Comparison of ENCODE assay signal across 18 cellular contexts in genomic region chr4:71466775-71467174, GRCh38.
DNase-seq lines count a peak whose midpoint lies in the region; ATAC-seq and TF ChIP-seq lines count a peak whose summit lies in the region.
"Had no signal": no experiment of that assay in that cellular context is flagged by ENCODE, and none has a peak within 500 bp of the region (broad histone marks: within the 10 kb centered on the region; RNA-seq: fewer than 3 reads in every experiment).

No MANE protein-coding gene starts in this region.

- no peak overlapping the region for H4K91ac ChIP-seq in mesenchymal stem cell (ENCODE audit: low read length)

- peak overlapping the region; percentile 34 to 90 for H2BK12ac ChIP-seq in mesenchymal stem cell (ENCODE audit: low read length in 2 of 2)

- no peak overlapping the region for H3K9ac ChIP-seq in mesenchymal stem cell (ENCODE audit: low read length)
- H3K9ac ChIP-seq: KMS-11 had no signal

- POLR2A ChIA-PET in HEK293 (lab: Yijun Ruan, JAX), result no interaction called here

- H2AK5ac ChIP-seq in mesenchymal stem cell (ENCODE audit: low read length, severe bottlenecking), result no peak overlapping the region

- no peak overlapping the region for H2BK15ac ChIP-seq in mesenchymal stem cell (ENCODE audit: low read depth, poor library complexity, severe bottlenecking)

- DNase-seq in DMS53 treated with DMSO at 0.1 percent for 48 hours (lab: John Stamatoyannopoulos, UW; ENCODE audit: unreplicated experiment) (peak; percentile 2), mesenchymal stem cell (no peak), NCI-H748 (lab: John Stamatoyannopoulos, UW; ENCODE audit: unreplicated experiment) (no peak)
- no peak for DNase-seq in activated naive CD4-positive, alpha-beta T cell (lab: John Stamatoyannopoulos, UW)
- DNase-seq: ACHN; BE2C; C1 segment of cervical spinal cord; Caco-2; CD4-positive, alpha-beta T cell; DMS79 treated with DMSO at 0.1 percent for 48 hours; EL; HCEC 1CT had no signal

- H2BK120ac ChIP-seq in mesenchymal stem cell (ENCODE audit: low read depth, low read length), result no peak overlapping the region

- no peak overlapping the region for H2BK5ac ChIP-seq in mesenchymal stem cell (ENCODE audit: low read depth, low read length, poor library complexity, severe bottlenecking)

- no peaks in the 10 kb centered on the region for H3K36me3 ChIP-seq in HEK293 (ENCODE audit: control insufficient read depth in 2 of 2, insufficient read depth in 1 of 2, low read length in 2 of 2)
- no peaks in the 10 kb centered on the region for H3K36me3 ChIP-seq in mesenchymal stem cell (ENCODE audit: control insufficient read depth in 1 of 2, insufficient read depth in 2 of 2, low read depth in 1 of 2, low read length in 2 of 2)
- H3K36me3 ChIP-seq: BE2C had no signal

- no peaks in the 10 kb centered on the region for H3K79me1 ChIP-seq in mesenchymal stem cell (replicated peaks; ENCODE audit: low read length, poor library complexity, severe bottlenecking)

- peak overlapping the region in 1 of 2 experiments; percentile 59 for H3K14ac ChIP-seq in mesenchymal stem cell (ENCODE audit: low read length in 2 of 2)

- H3K27me3 ChIP-seq in mesenchymal stem cell (ENCODE audit: control insufficient read depth in 1 of 2, insufficient read depth in 1 of 2, low read length in 2 of 2), result no peaks in the 10 kb centered on the region
- H3K27me3 ChIP-seq: BE2C had no signal

- peak overlapping the region; percentile 61 to 93 for H3K4ac ChIP-seq in mesenchymal stem cell (ENCODE audit: low read depth in 1 of 2, low read length in 2 of 2)

- H3K4me1 ChIP-seq in HEK293 (ENCODE audit: control insufficient read depth, insufficient read depth, low read length) (no peaks in the 10 kb centered on the region), mesenchymal stem cell (ENCODE audit: control insufficient read depth, insufficient read depth, low read depth, low read length) (no peaks in the 10 kb centered on the region)
- H3K4me1 ChIP-seq: BE2C, Caco-2 had no signal

- no peak overlapping the region for H3K4me3 ChIP-seq in HEK293 (ENCODE audit: low read depth, low read length)
- no peak overlapping the region for H3K4me3 ChIP-seq in mesenchymal stem cell (ENCODE audit: insufficient read depth in 1 of 2, low read depth in 1 of 2, low read length in 2 of 2)
- H3K4me3 ChIP-seq: GM12878, GM23338 had no signal

- peak overlapping the region; percentile 65 to 97 for H3K18ac ChIP-seq in mesenchymal stem cell (ENCODE audit: low read depth in 1 of 2, low read length in 2 of 2)

- peak overlapping the region; percentile 70 for H4K8ac ChIP-seq in mesenchymal stem cell (ENCODE audit: low read length)

- no peak overlapping the region for H3K4me2 ChIP-seq in mesenchymal stem cell (ENCODE audit: low read length, poor library complexity, severe bottlenecking)
- H3K4me2 ChIP-seq: GM23338, KMS-11 had no signal

- 66% methylated on average over 3 of the region's 3 CpGs for WGBS in mesenchymal stem cell

- H3K9me3 ChIP-seq in HEK293 (ENCODE audit: control insufficient read depth, insufficient read depth, low read depth, low read length), result no peaks in the 10 kb centered on the region
- H3K9me3 ChIP-seq in mesenchymal stem cell (ENCODE audit: control insufficient read depth, low read length), result no peaks in the 10 kb centered on the region
- H3K9me3 ChIP-seq: BE2C, Caco-2 had no signal

- no peak overlapping the region for H3K23ac ChIP-seq in mesenchymal stem cell (ENCODE audit: low read length in 2 of 2)

- H2AFZ ChIP-seq in mesenchymal stem cell (ENCODE audit: low read depth, low read length), result peak overlapping the region; percentile 31
- H2AFZ ChIP-seq: GM23338 had no signal

- TF ChIP-seq CTCF in HEK293 (tag by site-specific recombination; IDR thresholded peaks at IDR 0.05), result no peak

- CTCF ChIA-PET in HEK293 (lab: Yijun Ruan, JAX), result no interaction called here

- no peak overlapping the region for H3K27ac ChIP-seq in HEK293 (ENCODE audit: extremely low read depth, low read depth, low read length)
- H3K27ac ChIP-seq in mesenchymal stem cell (ENCODE audit: low read length, poor library complexity, severe bottlenecking), result no peak overlapping the region
- H3K27ac ChIP-seq: KMS-11 had no signal

- no peak for ATAC-seq in GM19467 (IDR thresholded peaks at IDR 0.05; ENCODE audit: unreplicated experiment)
- no peak for ATAC-seq in HG03135 (IDR thresholded peaks at IDR 0.05; ENCODE audit: unreplicated experiment)
- ATAC-seq: GM12878, GM23338 had no signal

TF ChIP-seq in HEK293, 187 proteins besides CTCF, POLR2A, EP300 and RAD21:
- TF ChIP-seq ZNF558 (tag by site-specific recombination; IDR thresholded peaks at IDR 0.05) (no peak), ZNF596 (tag by site-specific recombination; IDR thresholded peaks at IDR 0.05) (peak; percentile 92), ZNF623 (tag by site-specific recombination; IDR thresholded peaks at IDR 0.05) (no peak), YY1 (tag by site-specific recombination; IDR thresholded peaks at IDR 0.05) (no peak)
